12 cellular contexts compared by ENCODE assay signal in the genomic region with DNA sequence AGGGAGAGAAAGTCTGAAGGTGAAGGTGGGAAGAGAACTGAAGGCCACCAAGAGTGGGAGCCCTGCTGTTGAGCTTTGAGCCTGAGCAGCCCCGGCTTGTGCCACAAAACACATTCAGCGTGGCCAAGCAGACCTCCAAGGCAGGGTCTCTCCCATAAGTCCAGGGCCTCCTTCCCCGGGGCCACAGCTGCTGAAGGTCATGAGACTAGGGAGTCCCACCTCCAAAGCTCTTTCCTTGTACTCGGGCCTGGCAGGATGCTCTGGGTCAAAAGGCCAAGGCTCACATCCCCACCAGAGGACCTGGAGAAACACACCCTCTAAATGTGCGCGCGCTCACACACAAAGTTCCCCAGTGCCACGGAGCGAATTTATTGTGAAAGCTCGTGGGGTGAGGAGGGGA. TPM values are rescaled to one million over a fixed set of nuclear protein-coding genes. Genes with fewer than 3 reads are reported as not detected.
DNase-seq lines count a peak whose midpoint lies in the region; ATAC-seq and TF ChIP-seq lines count a peak whose summit lies in the region.
"Had no signal": no experiment of that assay in that cellular context is flagged by ENCODE, and none has a peak within 500 bp of the region (broad histone marks: within the 10 kb centered on the region; RNA-seq: fewer than 3 reads in every experiment).

No MANE protein-coding gene starts in this region.

- H3K27me3 ChIP-seq in Panc1 (ENCODE audit: control insufficient read depth, insufficient read depth, low read length), result no peaks in the 10 kb centered on the region
- no peaks in the 10 kb centered on the region for H3K27me3 ChIP-seq in esophagus (ENCODE audit: control insufficient read depth in 1 of 2, insufficient read depth in 2 of 2, low read length in 2 of 2)
- H3K27me3 ChIP-seq: pancreas had no signal

- DNase-seq in stimulated activated naive CD8-positive, alpha-beta T cell treated with anti-CD3 and anti-CD28 coated beads, Interleukin-15, Interleukin-2, amounts not matched to agents 100 U/mL and 50 U/mL, for 24 hours, result no peak
- DNase-seq in Panc1 (ENCODE audit: low read depth, low spot score) (no peak), COR-L47 (lab: John Stamatoyannopoulos, UW) (no peak), SKM-1 (lab: John Stamatoyannopoulos, UW; ENCODE audit: unreplicated experiment) (no peak), dermis blood vessel endothelial cell (no peak)
- DNase-seq: C1 segment of cervical spinal cord; central memory CD4-positive, alpha-beta T cell; hypothalamus had no signal

- H3K27ac ChIP-seq in Panc1 (ENCODE audit: low read length) (peak overlapping the region; percentile 79), esophagus (ENCODE audit: low read depth in 2 of 2, low read length in 1 of 2) (peak overlapping the region; percentile 58 to 73)

- H3K4me1 Mint-ChIP-seq in stimulated activated naive CD8-positive, alpha-beta T cell treated with anti-CD3 and anti-CD28 coated beads, Interleukin-15, Interleukin-2, amounts not matched to agents 100 ng/mL and 50 ng/mL, for 24 hours (ENCODE audit: low read depth), result peaks cover 15% of the 10 kb centered on the region

- H3K9me3 ChIP-seq in Panc1 (ENCODE audit: control insufficient read depth, insufficient read depth, low read depth, low read length) (no peaks in the 10 kb centered on the region), esophagus (ENCODE audit: control insufficient read depth in 2 of 2, insufficient read depth in 1 of 2, low read depth in 1 of 2, low read length in 1 of 2) (no peaks in the 10 kb centered on the region)
- H3K9me3 ChIP-seq: pancreas had no signal

- H3K4me1 ChIP-seq in Panc1 (ENCODE audit: control insufficient read depth, insufficient read depth, low read length), result peaks cover 43% of the 10 kb centered on the region
- peaks cover 0 to 10% of the 10 kb centered on the region in 2 donors for H3K4me1 ChIP-seq in esophagus (ENCODE audit: control insufficient read depth in 2 of 2, insufficient read depth in 2 of 2, low read length in 1 of 2)

- POLR2A ChIA-PET in Panc1 (lab: Charles Lee), result no interaction called here

- no TSS peak for BruUV-seq in Panc1 (replicated peaks; lab: Mats Ljungman, UMichigan)

- H3K4me3 Mint-ChIP-seq in stimulated activated naive CD8-positive, alpha-beta T cell treated with anti-CD3 and anti-CD28 coated beads, Interleukin-15, Interleukin-2, amounts not matched to agents 100 ng/mL and 50 ng/mL, for 24 hours, result peak overlapping the region; percentile 86

- peaks cover 27% of the 10 kb centered on the region for H3K36me3 Mint-ChIP-seq in stimulated activated naive CD8-positive, alpha-beta T cell treated with anti-CD3 and anti-CD28 coated beads, Interleukin-15, Interleukin-2, amounts not matched to agents 100 ng/mL and 50 ng/mL, for 24 hours (ENCODE audit: low read depth)

- in situ Hi-C loops in Panc1 (cut with HindIII; ENCODE audit: low pct_unique_long_range_greater_than_20kb, low sequenced_read_pairs), result no loop called here

- H3K27ac Mint-ChIP-seq in stimulated activated naive CD8-positive, alpha-beta T cell treated with anti-CD3 and anti-CD28 coated beads, Interleukin-15, Interleukin-2, amounts not matched to agents 100 ng/mL and 50 ng/mL, for 24 hours, result no peak overlapping the region

- CTCF ChIA-PET in Panc1 (lab: Charles Lee), result no interaction called here

- WGBS in esophagus, 2 donors, result 84 to 85% methylated on average over 9 to 10 of the region's 10 CpGs

- H3K36me3 ChIP-seq in Panc1 (ENCODE audit: control insufficient read depth, insufficient read depth, low read length), result peaks cover 7% of the 10 kb centered on the region
- peaks cover 0 to 21% of the 10 kb centered on the region in 2 donors for H3K36me3 ChIP-seq in esophagus (ENCODE audit: control insufficient read depth in 2 of 2, insufficient read depth in 2 of 2, low read length in 1 of 2)
- H3K36me3 ChIP-seq: pancreas had no signal

- TF ChIP-seq CTCF in Panc1 (IDR thresholded peaks at IDR 0.05), result no peak

- H3K9me3 Mint-ChIP-seq in stimulated activated naive CD8-positive, alpha-beta T cell treated with anti-CD3 and anti-CD28 coated beads, Interleukin-15, Interleukin-2, amounts not matched to agents 100 ng/mL and 50 ng/mL, for 24 hours, result no peaks in the 10 kb centered on the region

- H3K4me3 ChIP-seq in Panc1 (ENCODE audit: low read depth in 2 of 2, low read length in 2 of 2) (peak overlapping the region in 1 of 2 experiments; percentile 57; a peak in 2 of 4 replicates), esophagus (ENCODE audit: low read depth in 1 of 2, low read length in 2 of 2) (no peak overlapping the region)
- H3K4me3 ChIP-seq: pancreas had no signal

- H3K27me3 Mint-ChIP-seq in stimulated activated naive CD8-positive, alpha-beta T cell treated with anti-CD3 and anti-CD28 coated beads, Interleukin-15, Interleukin-2, amounts not matched to agents 100 ng/mL and 50 ng/mL, for 24 hours, result no peaks in the 10 kb centered on the region

- no peak for ATAC-seq in stimulated activated naive CD8-positive, alpha-beta T cell treated with anti-CD3 and anti-CD28 coated beads, Interleukin-15, Interleukin-2, amounts not matched to agents 100 U/mL and 50 U/mL, for 24 hours
- ATAC-seq in Panc1 (no peak), HG02571 (IDR thresholded peaks at IDR 0.05; ENCODE audit: unreplicated experiment) (no peak)
- ATAC-seq: pancreas had no signal

- intact Hi-C loops in Panc1 (cut with micrococcal nuclease; ENCODE audit: unreplicated experiment), result loop anchor here (10.0 kb wide), 1 partner anchor 165 kb away; the partner anchor contains the start of gene PLXNB3

RNA-seq across cellular contexts. Expression of gene ARHGAP4, which starts 3.5 kb away (rescaled TPM):
- total RNA-seq in Panc1 (2021; ENCODE audit: unreplicated experiment), result 225 TPM
- 297 TPM for polyA plus RNA-seq in Panc1 (2012; ENCODE audit: insufficient read length)
- 10 to 100 TPM; 10.6 to 23.4 TPM for polyA plus RNA-seq in esophagus
- 16.0 and 27.2 TPM in 2 replicates for total RNA-seq in dermis blood vessel endothelial cell

RNA-seq across cellular contexts. Expression of gene NAA10, which starts 5.3 kb away (rescaled TPM):
- 246 TPM for total RNA-seq in Panc1 (2021; ENCODE audit: unreplicated experiment)
- polyA plus RNA-seq in Panc1 (2012; ENCODE audit: insufficient read length), result 347 TPM
- polyA plus RNA-seq in esophagus, result 100 to 1,000 TPM in 1 of 2 donors, 10 to 100 TPM in 1; 86.6 to 104 TPM
- 70.6 and 88.2 TPM in 2 replicates for total RNA-seq in dermis blood vessel endothelial cell

RNA-seq across cellular contexts. Expression of gene RENBP, which starts 14.9 kb away (rescaled TPM):
- total RNA-seq in Panc1 (2021; ENCODE audit: unreplicated experiment) (0.62 TPM), dermis blood vessel endothelial cell (12.1 and 27.4 TPM in 2 replicates)
- polyA plus RNA-seq in Panc1 (2012; ENCODE audit: insufficient read length), result 0.62 TPM
- polyA plus RNA-seq in esophagus, result 1 to 10 TPM; 1.4 to 1.6 TPM

RNA-seq across cellular contexts. Expression of gene AVPR2, which starts 25.1 kb away (rescaled TPM):
- total RNA-seq in Panc1 (2021; ENCODE audit: unreplicated experiment) (10.6 TPM), dermis blood vessel endothelial cell (4.7 and 6.3 TPM in 2 replicates)
- polyA plus RNA-seq in Panc1 (2012; ENCODE audit: insufficient read length), result 15.5 TPM
- polyA plus RNA-seq in esophagus, result under 1 TPM; 0.45 to 0.68 TPM

RNA-seq across cellular contexts. Expression of gene HCFC1, which starts 42.0 kb away (rescaled TPM):
- total RNA-seq in Panc1 (2021; ENCODE audit: unreplicated experiment) (113 TPM), dermis blood vessel endothelial cell (15.3 and 48.9 TPM in 2 replicates)
- 77.9 TPM for polyA plus RNA-seq in Panc1 (2012; ENCODE audit: insufficient read length)
- 10 to 100 TPM; 13.0 to 15.9 TPM for polyA plus RNA-seq in esophagus
